In the genomic region with DNA sequence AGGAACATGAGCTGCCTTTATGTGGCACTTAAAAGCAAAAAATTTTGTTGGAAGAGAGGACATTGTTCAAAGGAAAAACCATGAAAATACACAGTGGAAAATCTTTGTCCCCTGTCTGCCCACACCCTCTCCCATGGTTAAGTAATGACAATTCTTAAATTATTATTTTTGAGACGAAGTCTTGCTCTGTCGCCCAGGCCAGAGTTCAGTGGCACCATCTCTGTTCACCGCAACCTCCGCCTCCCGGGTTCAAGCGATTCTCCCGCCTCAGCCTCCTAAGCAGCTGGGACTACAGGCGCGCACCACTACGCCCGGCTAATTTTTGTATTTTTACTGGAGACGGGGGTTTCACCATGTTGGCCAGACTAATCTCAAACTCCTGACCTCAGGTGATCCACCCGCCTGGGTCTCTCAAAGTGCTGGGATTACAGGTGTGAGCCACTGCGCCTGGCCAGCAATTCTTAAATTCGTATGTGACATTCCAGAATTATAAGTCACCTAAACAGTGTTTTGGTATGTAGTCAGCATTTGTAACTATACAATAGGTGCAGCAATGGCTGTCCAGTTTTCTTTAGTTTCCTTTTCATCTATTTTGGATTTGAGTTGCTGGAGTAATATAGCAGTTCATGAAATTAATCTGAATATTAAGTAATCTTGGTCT, we compare ENCODE assay signal across 8 cellular contexts. TPM values are rescaled to one million over a fixed set of nuclear protein-coding genes. Genes with fewer than 3 reads are reported as not detected.
DNase-seq lines count a peak whose midpoint lies in the region; ATAC-seq and TF ChIP-seq lines count a peak whose summit lies in the region.

No MANE protein-coding gene starts in this region.

- H3K36me3 Mint-ChIP-seq in T-helper 17 cell (ENCODE audit: low read depth) = peaks cover 2% of the 10 kb centered on the region

- H3K4me1 Mint-ChIP-seq in T-helper 17 cell = peaks cover 26% of the 10 kb centered on the region

- TF ChIP-seq CTCF in foreskin fibroblast (IDR thresholded peaks at IDR 0.05; ENCODE audit: low read depth, low read length) = no peak

- DNase-seq in T-helper 17 cell = no peak
- no peak for DNase-seq in foreskin fibroblast
- no peak for DNase-seq in NOMO-1 treated with dmso at 0.1 percent for 144 hours (lab: John Stamatoyannopoulos, UW; ENCODE audit: unreplicated experiment)
- no peak for DNase-seq in effector CD4-positive, alpha-beta T cell
- DNase-seq in germinal center (ENCODE audit: low spot score) = no peak

- H3K4me3 Mint-ChIP-seq in T-helper 17 cell = peak overlapping the region; percentile 97

- peak overlapping the region in 20 of 21 experiments; percentile 39 to 98 (median 93) for H3K27ac ChIP-seq in skin epidermis

- H3K9me3 ChIP-seq in T-helper 17 cell (ENCODE audit: control insufficient read depth, low read length, poor library complexity, severe bottlenecking) = no peaks in the 10 kb centered on the region

- ATAC-seq in GM21390 (IDR thresholded peaks at IDR 0.05; ENCODE audit: unreplicated experiment) = peak; percentile 2
- no peak for ATAC-seq in T-helper 17 cell
- ATAC-seq in GM18520 (IDR thresholded peaks at IDR 0.05; ENCODE audit: unreplicated experiment) = no peak

- H3K27me3 Mint-ChIP-seq in T-helper 17 cell = no peaks in the 10 kb centered on the region

- H3K4me3 ChIP-seq in foreskin fibroblast (ENCODE audit: low read depth in 1 of 2, low read length in 2 of 2) (peak overlapping the region; percentile 82 to 87), skin epidermis (peak overlapping the region; percentile 77 to 100 (median 96))

- peak overlapping the region; percentile 98 for H3K27ac Mint-ChIP-seq in T-helper 17 cell

RNA-seq across cellular contexts. Expression of gene SSR1, which starts 0.6 kb away (rescaled TPM):
- 10 to 100 TPM; 80.4 to 96.1 TPM for total RNA-seq in T-helper 17 cell
